Comparison of ENCODE assay signal across 7 cellular contexts in genomic region chr20:25246182-25246943, GRCh38. TPM values are rescaled to one million over a fixed set of nuclear protein-coding genes. Genes with fewer than 3 reads are reported as not detected.
DNase-seq lines count a peak whose midpoint lies in the region; ATAC-seq and TF ChIP-seq lines count a peak whose summit lies in the region.

No MANE protein-coding gene starts in this region.

- H3K4me3 Mint-ChIP-seq in brain, result peak overlapping the region; percentile 83 to 95 (median 93)

- peaks cover 4% of the 10 kb centered on the region; the same call in 1 of the 2 replicates for H3K36me3 ChIP-seq in HUES64 (ENCODE audit: insufficient read depth, low read length)
- H3K36me3 ChIP-seq in parathyroid adenoma (ENCODE audit: control insufficient read depth, insufficient read depth, low read length), result no peaks in the 10 kb centered on the region

- peaks cover 0 to 10% (median 4%) of the 10 kb centered on the region in 5 experiments for H3K9me3 Mint-ChIP-seq in brain

- H3K4me3 ChIP-seq in HUES64 (ENCODE audit: low read length) (peak overlapping the region; percentile 68; the same call in 1 of the 2 replicates), parathyroid adenoma (ENCODE audit: low read depth, low read length) (no peak overlapping the region)

- TF ChIP-seq CTCF in brain (conservative IDR thresholded peaks at IDR 0.05) (no peak), parathyroid adenoma (IDR thresholded peaks at IDR 0.05) (no peak)

- ATAC-seq in GM19397 (IDR thresholded peaks at IDR 0.05; ENCODE audit: unreplicated experiment), result peak; percentile 28

- peaks cover 16% of the 10 kb centered on the region for H3K79me2 ChIP-seq in parathyroid adenoma

- H3K4me1 Mint-ChIP-seq in brain, result peaks cover 53% of the 10 kb centered on the region

- peak overlapping the region; percentile 97 for H2AFZ ChIP-seq in parathyroid adenoma

- H3K27ac Mint-ChIP-seq in brain, result peak overlapping the region in 4 of 5 experiments; percentile 23 to 89 (median 76)

- H3K36me3 Mint-ChIP-seq in brain, result peaks cover 10% of the 10 kb centered on the region

- no peak overlapping the region for H3K9ac ChIP-seq in HUES64 (ENCODE audit: low read depth, low read length)
- H3K9ac ChIP-seq in parathyroid adenoma, result no peak overlapping the region

- H3K9me3 ChIP-seq in HUES64 (ENCODE audit: insufficient read depth, low read depth, low read length) (no peaks in the 10 kb centered on the region), parathyroid adenoma (ENCODE audit: control insufficient read depth, low read length) (no peaks in the 10 kb centered on the region)

- no peak overlapping the region for H3K4me2 ChIP-seq in parathyroid adenoma (ENCODE audit: low read length)

- WGBS in HUES64, result 83% methylated on average over 9 of the region's 9 CpGs

- peaks cover 7% of the 10 kb centered on the region for H3K27me3 Mint-ChIP-seq in brain

- H3K4me1 ChIP-seq in HUES64 (ENCODE audit: insufficient read depth, low read length) (peaks cover 21% of the 10 kb centered on the region), parathyroid adenoma (peaks cover 4% of the 10 kb centered on the region)

- DNase-seq in SKM-1 (lab: John Stamatoyannopoulos, UW; ENCODE audit: unreplicated experiment) (no peak), ACHN (no peak), COLO829 (ENCODE audit: low spot score) (no peak)

- H3K27me3 ChIP-seq in HUES64 (ENCODE audit: insufficient read depth, low read length) (peaks cover 16% of the 10 kb centered on the region), parathyroid adenoma (ENCODE audit: control insufficient read depth, insufficient read depth, low read length) (no peaks in the 10 kb centered on the region)

- H3K27ac ChIP-seq in HUES64 (ENCODE audit: low read depth, low read length) (no peak overlapping the region), parathyroid adenoma (no peak overlapping the region)

- in situ Hi-C loops in ACHN (cut with HindIII; ENCODE audit: low pct_ligation_motif_present, low pct_unique_long_range_greater_than_20kb, low sequenced_read_pairs), result no loop called here

RNA-seq across cellular contexts. Expression of gene PYGB, which starts 1.5 kb away (rescaled TPM):
- 30.3 TPM for polyA plus RNA-seq in HUES64 (2013, experiment 1 of 2)
- 30.3 TPM for polyA plus RNA-seq in HUES64 (2013, experiment 2 of 2)
- 125 TPM for polyA plus RNA-seq in brain (ENCODE audit: insufficient read depth, low read depth, low replicate concordance)

RNA-seq across cellular contexts. Expression of gene ENTPD6, which starts 50.9 kb away (rescaled TPM):
- polyA plus RNA-seq in HUES64 (2013, experiment 1 of 2), result 32.4 TPM
- polyA plus RNA-seq in HUES64 (2013, experiment 2 of 2), result 30.2 TPM
- polyA plus RNA-seq in brain (ENCODE audit: insufficient read depth, low read depth, low replicate concordance), result 56.9 TPM
